ENCODE assay signal across 9 cellular contexts in the genomic region with DNA sequence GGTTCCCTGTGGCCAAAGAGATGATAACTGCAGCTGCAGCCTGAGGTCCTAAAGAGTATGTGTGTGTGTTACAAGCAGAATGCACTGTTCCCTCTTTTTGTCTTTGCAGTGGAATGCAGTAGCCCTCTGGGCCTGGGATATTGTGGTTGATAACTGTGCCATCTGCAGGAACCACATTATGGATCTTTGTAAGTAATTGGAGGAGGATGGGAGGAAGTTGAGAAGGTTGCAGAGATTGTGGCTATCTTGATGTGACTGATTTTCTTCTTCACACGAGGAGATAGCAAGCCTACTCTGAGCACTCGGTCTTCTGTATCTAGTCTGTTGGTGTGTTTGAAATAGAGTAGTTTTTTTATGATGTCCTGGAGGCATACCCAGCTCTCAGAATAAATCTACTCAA. TPM values are rescaled to one million over a fixed set of nuclear protein-coding genes. Genes with fewer than 3 reads are reported as not detected.
DNase-seq lines count a peak whose midpoint lies in the region; ATAC-seq and TF ChIP-seq lines count a peak whose summit lies in the region.
"Had no signal": no experiment of that assay in that cellular context is flagged by ENCODE, and none has a peak within 500 bp of the region (broad histone marks: within the 10 kb centered on the region; RNA-seq: fewer than 3 reads in every experiment).

No MANE protein-coding gene starts in this region.

- peaks cover 0 to 5% of the 10 kb centered on the region in 2 donors for H3K27me3 Mint-ChIP-seq in CD4-positive, alpha-beta memory T cell
- H3K27me3 Mint-ChIP-seq in IgD-negative memory B cell, result no peaks in the 10 kb centered on the region
- peaks cover 2% of the 10 kb centered on the region for H3K27me3 Mint-ChIP-seq in activated naive CD8-positive, alpha-beta T cell treated with anti-CD3 and anti-CD28 coated beads, Interleukin-2, amount 50 U/mL, for 24 hours
- H3K27me3 Mint-ChIP-seq in natural killer cell (ENCODE audit: low read depth in 2 of 2), result no peaks in the 10 kb centered on the region

- H3K27me3 ChIP-seq in CD4-positive, alpha-beta memory T cell (ENCODE audit: insufficient read depth, low read length), result no peaks in the 10 kb centered on the region
- H3K27me3 ChIP-seq in BE2C, result no peaks in the 10 kb centered on the region

- POLR2A ChIA-PET in CD4-positive, alpha-beta memory T cell (lab: Charles Lee; ENCODE audit: partially characterized antibody), result interaction anchor here (0.6 to 3.5 kb wide), 3 partner anchors 9 to 139 kb away, joined by 3 to 87 read pairs (median 3); a partner anchor contains a TSS

- no peak for TF ChIP-seq CTCF in natural killer cell (IDR thresholded peaks at IDR 0.05)
- TF ChIP-seq CTCF in BE2C (IDR thresholded peaks at IDR 0.05; ENCODE audit: low read depth, low read length), result no peak

- H3K4me1 ChIP-seq in CD4-positive, alpha-beta memory T cell (ENCODE audit: insufficient read depth, low read length), result peaks cover 33% of the 10 kb centered on the region
- no peaks in the 10 kb centered on the region for H3K4me1 ChIP-seq in BE2C

- H3K36me3 ChIP-seq in CD4-positive, alpha-beta memory T cell (ENCODE audit: insufficient read depth, low read length), result peaks cover 4% of the 10 kb centered on the region
- peaks cover 45% of the 10 kb centered on the region for H3K36me3 ChIP-seq in BE2C

- peaks cover 0 to 2% (median 0%) of the 10 kb centered on the region in 8 donors for H3K9me3 Mint-ChIP-seq in CD4-positive, alpha-beta memory T cell
- H3K9me3 Mint-ChIP-seq in IgD-negative memory B cell (no peaks in the 10 kb centered on the region), natural killer cell (no peaks in the 10 kb centered on the region)
- no peaks in the 10 kb centered on the region for H3K9me3 Mint-ChIP-seq in activated naive CD8-positive, alpha-beta T cell treated with anti-CD3 and anti-CD28 coated beads, Interleukin-2, amount 50 U/mL, for 24 hours

- H3K36me3 Mint-ChIP-seq in CD4-positive, alpha-beta memory T cell, result peaks cover 3 to 40% of the 10 kb centered on the region in 2 donors
- H3K36me3 Mint-ChIP-seq in IgD-negative memory B cell (no peaks in the 10 kb centered on the region), natural killer cell (no peaks in the 10 kb centered on the region)
- peaks cover 36% of the 10 kb centered on the region for H3K36me3 Mint-ChIP-seq in activated naive CD8-positive, alpha-beta T cell treated with anti-CD3 and anti-CD28 coated beads, Interleukin-2, amount 50 U/mL, for 24 hours (ENCODE audit: low read depth)

- H3K27ac ChIP-seq in CD4-positive, alpha-beta memory T cell (ENCODE audit: low read depth, low read length), result no peak overlapping the region

- H3K9me3 ChIP-seq in CD4-positive, alpha-beta memory T cell (ENCODE audit: control insufficient read depth in 1 of 2, low read length in 2 of 2), result no peaks in the 10 kb centered on the region
- no peaks in the 10 kb centered on the region for H3K9me3 ChIP-seq in BE2C

- intact Hi-C loops in CD4-positive, alpha-beta memory T cell (cut with micrococcal nuclease), result loop anchor here (5.0 kb wide), 3 partner anchors 136 to 494 kb away; a partner anchor contains a TSS
- intact Hi-C loops in natural killer cell (cut with micrococcal nuclease), result no loop called here
- intact Hi-C loops in head of caudate nucleus (cut with DNase I), result no loop called here

- no peak for ATAC-seq in activated naive CD8-positive, alpha-beta T cell treated with anti-CD3 and anti-CD28 coated beads, Interleukin-2, amount 50 U/mL, for 24 hours
- ATAC-seq in natural killer cell, result no peak
- no peak for ATAC-seq in HG02678 (IDR thresholded peaks at IDR 0.05; ENCODE audit: unreplicated experiment)

- H3K4me3 ChIP-seq in CD4-positive, alpha-beta memory T cell (ENCODE audit: low read length in 2 of 2), result no peak overlapping the region
- no peak overlapping the region for H3K4me3 ChIP-seq in BE2C (ENCODE audit: low read depth, low read length)

- H3K27ac Mint-ChIP-seq in CD4-positive, alpha-beta memory T cell, result peak overlapping the region; percentile 24 to 100 (median 70)
- H3K27ac Mint-ChIP-seq in IgD-negative memory B cell (peak overlapping the region in 2 of 3 donors; percentile 55 to 99), natural killer cell (peak overlapping the region; percentile 98 to 100)
- H3K27ac Mint-ChIP-seq in activated naive CD8-positive, alpha-beta T cell treated with anti-CD3 and anti-CD28 coated beads, Interleukin-2, amount 50 U/mL, for 24 hours, result peak overlapping the region; percentile 100

- H3K4me1 Mint-ChIP-seq in CD4-positive, alpha-beta memory T cell, result peaks cover 17 to 40% (median 30%) of the 10 kb centered on the region in 4 donors
- peaks cover 13 to 23% (median 20%) of the 10 kb centered on the region in 3 donors for H3K4me1 Mint-ChIP-seq in IgD-negative memory B cell
- peaks cover 38% of the 10 kb centered on the region for H3K4me1 Mint-ChIP-seq in activated naive CD8-positive, alpha-beta T cell treated with anti-CD3 and anti-CD28 coated beads, Interleukin-2, amount 50 U/mL, for 24 hours
- H3K4me1 Mint-ChIP-seq in natural killer cell, result peaks cover 22 to 34% of the 10 kb centered on the region in 2 donors

- H3K4me3 Mint-ChIP-seq in CD4-positive, alpha-beta memory T cell, result peak overlapping the region in 4 of 8 donors; percentile 2 to 53 (median 46)
- H3K4me3 Mint-ChIP-seq in IgD-negative memory B cell (peak overlapping the region in 3 of 4 donors; percentile 0 to 89 (median 10)), natural killer cell (no peak overlapping the region)
- H3K4me3 Mint-ChIP-seq in activated naive CD8-positive, alpha-beta T cell treated with anti-CD3 and anti-CD28 coated beads, Interleukin-2, amount 50 U/mL, for 24 hours, result peak overlapping the region; percentile 100

- CTCF ChIA-PET in CD4-positive, alpha-beta memory T cell (lab: Charles Lee; ENCODE audit: partially characterized antibody), result no interaction called here

- DNase-seq in CD4-positive, alpha-beta memory T cell, result no peak
- no peak for DNase-seq in activated naive CD8-positive, alpha-beta T cell treated with anti-CD3 and anti-CD28 coated beads, Interleukin-2, amount 50 U/mL, for 24 hours
- DNase-seq in natural killer cell (no peak), head of caudate nucleus (no peak), mucosa of gallbladder (ENCODE audit: low spot score) (no peak), BE2C (no peak)
- DNase-seq: NCI-H1694 treated with DMSO at 0.1 percent for 48 hours had no signal

RNA-seq across cellular contexts. Expression of a gene that starts 2.3 kb away (rescaled TPM):
- 10 to 100 TPM; 39.6 to 46.4 TPM for total RNA-seq in CD4-positive, alpha-beta memory T cell
- 100 to 1,000 TPM; 150 to 163 TPM for polyA plus RNA-seq in CD4-positive, alpha-beta memory T cell
- 150 TPM for polyA plus RNA-seq in IgD-negative memory B cell
- total RNA-seq in natural killer cell (10 to 100 TPM; 27.1 to 34.3 (median 28.5) TPM), mucosa of gallbladder (39.9 TPM)
- 119 TPM for polyA plus RNA-seq in BE2C (2012; ENCODE audit: insufficient read depth, insufficient read length, low read depth)
